In genomic region chr1:10652626-10653025, GRCh38 we compare ENCODE assay signal across 9 cellular contexts.
"Had no signal": no experiment of that assay in that cellular context is flagged by ENCODE, and none has a peak within 500 bp of the region (broad histone marks: within the 10 kb centered on the region; RNA-seq: fewer than 3 reads in every experiment).

No MANE protein-coding gene starts in this region.

- ATAC-seq: activated CD4-positive, CD25-positive, alpha-beta regulatory T cell treated with anti-CD3 and anti-CD28 coated beads, Interleukin-2, amount 50 U/mL, for 24 hours; stimulated activated effector memory CD8-positive, alpha-beta T cell treated with anti-CD3 and anti-CD28 coated beads, Interleukin-12 subunit alpha, Interleukin-12 subunit beta, amount 100 ng/mL, for 72 hours had no signal

- H3K4me3 ChIP-seq: smooth muscle cell had no signal

- DNase-seq: activated effector memory CD4-positive, alpha-beta T cell treated with Interleukin-2 at 50 U/mL for 16 hours; activated T-cell treated with anti-CD3 and anti-CD28 coated beads, Interleukin-2, amount 50 U/mL, for 24 hours; dermis blood vessel endothelial cell; hypothalamus; mesenchymal stem cell; trophoblast cell had no signal
